ENCODE assay signal across 8 cellular contexts in the genomic region with DNA sequence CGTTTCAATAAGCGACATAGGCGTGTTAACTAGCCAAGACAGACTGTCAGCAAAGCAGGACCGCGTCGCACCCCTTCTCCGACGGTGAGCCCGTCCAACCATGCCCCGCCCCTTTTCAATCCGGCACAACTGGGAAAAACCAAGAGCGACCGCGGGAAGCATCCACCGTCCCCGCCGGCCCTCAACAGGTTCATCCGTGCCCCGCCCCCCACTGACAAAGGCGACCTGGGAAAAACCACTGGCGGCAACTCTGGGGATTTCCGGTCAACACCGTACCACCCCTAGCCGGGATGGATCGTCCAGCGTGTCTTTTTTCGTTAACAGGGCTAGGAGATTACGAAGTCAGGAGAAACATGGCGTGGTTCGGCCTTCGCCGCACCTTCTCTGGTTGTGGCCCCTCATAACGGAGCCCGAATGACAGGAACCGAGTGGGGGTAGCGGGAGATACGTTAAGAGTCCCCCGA. TPM values are rescaled to one million over a fixed set of nuclear protein-coding genes. Genes with fewer than 3 reads are reported as not detected.
DNase-seq lines count a peak whose midpoint lies in the region; ATAC-seq and TF ChIP-seq lines count a peak whose summit lies in the region.

No MANE protein-coding gene starts in this region.

- WGBS in gastroesophageal sphincter (ENCODE audit: low coverage in 1 of 2), 2 donors: 0 to 30% methylated on average over 2 to 3 of the region's 38 CpGs

- ATAC-seq in GM21529 (IDR thresholded peaks at IDR 0.05; ENCODE audit: unreplicated experiment) (peak; percentile 2), gastroesophageal sphincter (peak; percentile 67)

- peaks cover 13% of the 10 kb centered on the region for H3K36me3 ChIP-seq in CD4-positive, alpha-beta memory T cell (ENCODE audit: insufficient read depth, low read length)
- peaks cover 0 to 35% of the 10 kb centered on the region in 2 donors for H3K36me3 ChIP-seq in gastroesophageal sphincter

- H3K4me3 ChIP-seq in CD4-positive, alpha-beta memory T cell (ENCODE audit: low read length in 2 of 2): peak overlapping the region; percentile 78 to 92
- H3K4me3 ChIP-seq in LNCaP clone FGC (ENCODE audit: low read depth, low read length) (peak overlapping the region; percentile 88), gastroesophageal sphincter (peak overlapping the region; percentile 71 to 90)

- DNase-seq in CD4-positive, alpha-beta memory T cell: peak; percentile 54 to 77 (median 64)
- DNase-seq in LNCaP clone FGC (ENCODE audit: low read depth): peak; percentile 76
- DNase-seq in RWPE1 (ENCODE audit: low spot score): peak; percentile 55
- peak; percentile 64 for DNase-seq in neural crest cell (ENCODE audit: low read depth, low spot score)
- DNase-seq in 8988T: no peak

- peaks cover 25% of the 10 kb centered on the region for H3K4me1 ChIP-seq in CD4-positive, alpha-beta memory T cell (ENCODE audit: insufficient read depth, low read length)
- peaks cover 0 to 41% (median 0%) of the 10 kb centered on the region in 3 donors for H3K4me1 ChIP-seq in gastroesophageal sphincter

- peak overlapping the region; percentile 86 to 96 (median 92) for H3K4me3 Mint-ChIP-seq in CD4-positive, alpha-beta memory T cell
- peak overlapping the region; percentile 93 for H3K4me3 Mint-ChIP-seq in activated naive CD4-positive, alpha-beta T cell treated with anti-CD3 and anti-CD28 coated beads, Interleukin-2, amount 50 U/mL, for 24 hours
- peak overlapping the region; percentile 89 for H3K4me3 Mint-ChIP-seq in neural crest cell

- H3K36me3 Mint-ChIP-seq in CD4-positive, alpha-beta memory T cell: peaks cover 9 to 28% of the 10 kb centered on the region in 2 donors
- H3K36me3 Mint-ChIP-seq in activated naive CD4-positive, alpha-beta T cell treated with anti-CD3 and anti-CD28 coated beads, Interleukin-2, amount 50 U/mL, for 24 hours: peaks cover 4% of the 10 kb centered on the region
- peaks cover 9% of the 10 kb centered on the region for H3K36me3 Mint-ChIP-seq in neural crest cell (ENCODE audit: low read depth)

- H3K9me3 Mint-ChIP-seq in CD4-positive, alpha-beta memory T cell: peaks cover 0 to 1% (median 0%) of the 10 kb centered on the region in 8 donors
- no peaks in the 10 kb centered on the region for H3K9me3 Mint-ChIP-seq in activated naive CD4-positive, alpha-beta T cell treated with anti-CD3 and anti-CD28 coated beads, Interleukin-2, amount 50 U/mL, for 24 hours
- H3K9me3 Mint-ChIP-seq in neural crest cell: no peaks in the 10 kb centered on the region

- peak overlapping the region; percentile 88 to 99 (median 96) for H3K27ac Mint-ChIP-seq in CD4-positive, alpha-beta memory T cell
- peak overlapping the region; percentile 99 for H3K27ac Mint-ChIP-seq in activated naive CD4-positive, alpha-beta T cell treated with anti-CD3 and anti-CD28 coated beads, Interleukin-2, amount 50 U/mL, for 24 hours
- H3K27ac Mint-ChIP-seq in neural crest cell (ENCODE audit: unreplicated experiment): peak overlapping the region; percentile 97

- TF ChIP-seq POLR2A in gastroesophageal sphincter (IDR thresholded peaks at IDR 0.05): no peak

- no peaks in the 10 kb centered on the region for H3K27me3 Mint-ChIP-seq in CD4-positive, alpha-beta memory T cell
- no peaks in the 10 kb centered on the region for H3K27me3 Mint-ChIP-seq in activated naive CD4-positive, alpha-beta T cell treated with anti-CD3 and anti-CD28 coated beads, Interleukin-2, amount 50 U/mL, for 24 hours
- H3K27me3 Mint-ChIP-seq in neural crest cell (ENCODE audit: low read depth): no peaks in the 10 kb centered on the region

- no peak for TF ChIP-seq CTCF in LNCaP clone FGC (IDR thresholded peaks at IDR 0.05; ENCODE audit: control insufficient read depth, extremely low read depth, insufficient read depth)
- TF ChIP-seq CTCF in RWPE1 (conservative IDR thresholded peaks at IDR 0.05; ENCODE audit: low read depth): no peak
- TF ChIP-seq CTCF in gastroesophageal sphincter (IDR thresholded peaks at IDR 0.05): peak in 1 of 4 experiments; percentile 12
- no peak for TF ChIP-seq CTCF in neural crest cell (conservative IDR thresholded peaks at IDR 0.05)

- CTCF ChIA-PET in CD4-positive, alpha-beta memory T cell (lab: Charles Lee; ENCODE audit: partially characterized antibody): interaction anchor here (0.9 to 2.4 kb wide), 6 partner anchors 9 to 265 kb away, joined by 3 to 12 read pairs (median 4); a partner anchor contains a TSS
- CTCF ChIA-PET in RWPE1 (lab: Yijun Ruan, JAX): no interaction called here

- H3K27me3 ChIP-seq in CD4-positive, alpha-beta memory T cell (ENCODE audit: insufficient read depth, low read length): no peaks in the 10 kb centered on the region
- H3K27me3 ChIP-seq in gastroesophageal sphincter: no peaks in the 10 kb centered on the region

- no peaks in the 10 kb centered on the region for H3K9me3 ChIP-seq in CD4-positive, alpha-beta memory T cell (ENCODE audit: control insufficient read depth in 1 of 2, low read length in 2 of 2)
- H3K9me3 ChIP-seq in gastroesophageal sphincter: no peaks in the 10 kb centered on the region

- peak overlapping the region; percentile 93 for H3K27ac ChIP-seq in CD4-positive, alpha-beta memory T cell (ENCODE audit: low read depth, low read length)
- H3K27ac ChIP-seq in RWPE1: peak overlapping the region; percentile 91
- H3K27ac ChIP-seq in gastroesophageal sphincter: peak overlapping the region; percentile 93 to 99 (median 94)

- TF ChIP-seq EP300 in gastroesophageal sphincter (IDR thresholded peaks at IDR 0.05): no peak

- intact Hi-C loops in CD4-positive, alpha-beta memory T cell (cut with micrococcal nuclease): loop anchor here (1.0 to 5.0 kb wide), 3 partner anchors 20 to 146 kb away; a partner anchor contains a TSS

- peaks cover 4 to 34% (median 19%) of the 10 kb centered on the region in 4 donors for H3K4me1 Mint-ChIP-seq in CD4-positive, alpha-beta memory T cell
- peaks cover 11% of the 10 kb centered on the region for H3K4me1 Mint-ChIP-seq in activated naive CD4-positive, alpha-beta T cell treated with anti-CD3 and anti-CD28 coated beads, Interleukin-2, amount 50 U/mL, for 24 hours
- H3K4me1 Mint-ChIP-seq in neural crest cell: peaks cover 24% of the 10 kb centered on the region

- POLR2A ChIA-PET in CD4-positive, alpha-beta memory T cell (lab: Charles Lee; ENCODE audit: partially characterized antibody): interaction anchor here (0.7 to 3.9 kb wide), 19 partner anchors 10 to 323 kb away, joined by 3 to 47 read pairs (median 6); a partner anchor contains a TSS
- POLR2A ChIA-PET in RWPE1 (lab: Yijun Ruan, JAX; ENCODE audit: low non-redundant PET): interaction anchor here (0.5 to 0.6 kb wide), 2 partner anchors 62 to 266 kb away, joined by 3 read pairs; no protein-coding TSS in a partner anchor

RNA-seq across cellular contexts. Expression of a gene that starts 0.4 kb away (rescaled TPM):
- 10 to 100 TPM; 42.6 to 46.2 TPM for total RNA-seq in CD4-positive, alpha-beta memory T cell
- polyA plus RNA-seq in CD4-positive, alpha-beta memory T cell: 10 to 100 TPM; 65.3 to 69.7 TPM
- total RNA-seq in gastroesophageal sphincter: 10 to 100 TPM; 38.0 to 57.7 (median 39.5) TPM
- 86.0 and 95.7 TPM in 2 replicates for total RNA-seq in neural crest cell

RNA-seq across cellular contexts. Expression of a gene that starts 0.5 kb away (rescaled TPM):
- 10 to 100 TPM; 59.6 to 64.4 TPM for total RNA-seq in CD4-positive, alpha-beta memory T cell
- polyA plus RNA-seq in CD4-positive, alpha-beta memory T cell: 10 to 100 TPM; 80.0 to 94.1 TPM
- total RNA-seq in gastroesophageal sphincter (10 to 100 TPM; 47.8 to 79.8 (median 69.4) TPM), neural crest cell (98.4 and 101 TPM in 2 replicates)

RNA-seq across cellular contexts. Expression of a gene that starts 14.3 kb away (rescaled TPM):
- total RNA-seq in CD4-positive, alpha-beta memory T cell: 10 to 100 TPM; 13.8 to 15.8 TPM
- polyA plus RNA-seq in CD4-positive, alpha-beta memory T cell: 10 to 100 TPM; 11.8 to 14.4 TPM
- total RNA-seq in gastroesophageal sphincter (10 to 100 TPM in 3 of 4 donors, 1 to 10 TPM in 1; 8.1 to 12.8 (median 11.9) TPM), neural crest cell (20.0 and 22.6 TPM in 2 replicates)

RNA-seq across cellular contexts. Expression of a gene that starts 21.6 kb away (rescaled TPM):
- total RNA-seq in CD4-positive, alpha-beta memory T cell: 100 to 1,000 TPM; 117 to 118 TPM
- 100 to 1,000 TPM; 396 to 489 TPM for polyA plus RNA-seq in CD4-positive, alpha-beta memory T cell
- total RNA-seq in gastroesophageal sphincter: 1 to 10 TPM; 4.7 to 7.4 (median 7.0) TPM
- 12.5 and 13.4 TPM in 2 replicates for total RNA-seq in neural crest cell
